Comparison of ENCODE assay signal across 18 cellular contexts in genomic region chr12:50564948-50565297, GRCh38.
"Had no signal": no experiment of that assay in that cellular context is flagged by ENCODE, and none has a peak within 500 bp of the region (broad histone marks: within the 10 kb centered on the region; RNA-seq: fewer than 3 reads in every experiment).

No MANE protein-coding gene starts in this region.

- H3K27me3 ChIP-seq: breast epithelium, esophagus muscularis mucosa, heart right ventricle, left lung, suprapubic skin had no signal

- ATAC-seq: activated CD4-positive, alpha-beta T cell treated with anti-CD3 and anti-CD28 coated beads for 36 hours; heart right ventricle; left lung; naive thymus-derived CD8-positive, alpha-beta T cell; stimulated activated naive CD8-positive, alpha-beta T cell treated with anti-CD3 and anti-CD28 coated beads, Interleukin-15, amount 100 ng/mL, for 72 hours; WTC11 had no signal

- H3K4me3 ChIP-seq: breast epithelium, esophagus muscularis mucosa, heart right ventricle, left lung, suprapubic skin had no signal

- H3K27ac ChIP-seq: esophagus muscularis mucosa, parathyroid adenoma, suprapubic skin had no signal

- DNase-seq: activated CD4-positive, alpha-beta T cell treated with anti-CD3 and anti-CD28 coated beads for 36 hours; activated CD4-positive, alpha-beta T cell treated with anti-CD3 and anti-CD28 coated beads, Interleukin-2, amount 50 U/mL, for 48 hours; activated naive CD4-positive, alpha-beta T cell; cortex of kidney; effector CD4-positive, alpha-beta T cell; heart right ventricle; left lung; naive thymus-derived CD8-positive, alpha-beta T cell; stimulated activated naive CD8-positive, alpha-beta T cell treated with anti-CD3 and anti-CD28 coated beads, Interleukin-15, amount 100 ng/mL, for 72 hours; SW 1271 had no signal

- H3K9me3 ChIP-seq: breast epithelium, esophagus muscularis mucosa, heart right ventricle, left lung, suprapubic skin had no signal

- FAIRE-seq: astrocyte had no signal

- H3K27ac Mint-ChIP-seq: activated CD4-positive, alpha-beta T cell treated with anti-CD3 and anti-CD28 coated beads for 36 hours; stimulated activated naive CD8-positive, alpha-beta T cell treated with anti-CD3 and anti-CD28 coated beads, Interleukin-15, amount 100 ng/mL, for 72 hours; T-helper 2 cell treated with Interferon-gamma antibody and Interleukin-4, amounts not matched to agents 5 μg/mL and 100 μg/mL, for 36 hours; type B pancreatic cell; WTC11 had no signal

- H3K36me3 ChIP-seq: breast epithelium, esophagus muscularis mucosa, heart right ventricle, left lung, suprapubic skin had no signal

- H3K27me3 Mint-ChIP-seq: activated CD4-positive, alpha-beta T cell treated with anti-CD3 and anti-CD28 coated beads for 36 hours; naive thymus-derived CD8-positive, alpha-beta T cell; stimulated activated naive CD8-positive, alpha-beta T cell treated with anti-CD3 and anti-CD28 coated beads, Interleukin-15, amount 100 ng/mL, for 72 hours; type B pancreatic cell had no signal

- H3K9me3 Mint-ChIP-seq: naive thymus-derived CD8-positive, alpha-beta T cell; stimulated activated naive CD8-positive, alpha-beta T cell treated with anti-CD3 and anti-CD28 coated beads, Interleukin-15, amount 100 ng/mL, for 72 hours; T-helper 2 cell treated with Interferon-gamma antibody and Interleukin-4, amounts not matched to agents 5 μg/mL and 100 μg/mL, for 36 hours; WTC11 had no signal

- H3K4me3 Mint-ChIP-seq: activated CD4-positive, alpha-beta T cell treated with anti-CD3 and anti-CD28 coated beads for 36 hours; stimulated activated naive CD8-positive, alpha-beta T cell treated with anti-CD3 and anti-CD28 coated beads, Interleukin-15, amount 100 ng/mL, for 72 hours; T-helper 2 cell treated with Interferon-gamma antibody and Interleukin-4, amounts not matched to agents 5 μg/mL and 100 μg/mL, for 36 hours; type B pancreatic cell; WTC11 had no signal

- H3K9ac ChIP-seq: parathyroid adenoma had no signal

- H2AFZ ChIP-seq: parathyroid adenoma had no signal

- H3K36me3 Mint-ChIP-seq: WTC11 had no signal
